Comparison of ENCODE assay signal across 15 cellular contexts in the genomic region with DNA sequence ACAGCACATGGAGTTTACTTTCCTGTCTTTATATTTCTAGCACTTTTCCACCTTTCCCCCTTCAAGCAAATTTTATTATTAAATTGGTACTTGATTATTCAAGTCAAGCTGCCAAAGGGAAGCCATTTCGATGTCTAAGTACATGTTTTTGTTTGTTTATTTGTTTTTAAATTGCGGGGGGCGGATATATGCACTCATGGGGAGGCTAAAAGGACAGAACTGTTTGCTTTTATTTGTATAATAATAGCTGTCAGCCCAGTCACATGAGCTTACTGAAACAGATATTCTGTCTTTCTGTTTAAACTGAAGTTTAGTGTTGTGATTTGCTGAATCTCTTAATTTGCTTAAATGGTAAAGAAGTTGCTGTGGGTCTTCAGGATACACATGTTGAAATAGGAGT.
"Had no signal": no experiment of that assay in that cellular context is flagged by ENCODE, and none has a peak within 500 bp of the region (broad histone marks: within the 10 kb centered on the region; RNA-seq: fewer than 3 reads in every experiment).

No MANE protein-coding gene starts in this region.

- H3K27ac Mint-ChIP-seq: activated CD4-positive, alpha-beta memory T cell treated with anti-CD3 and anti-CD28 coated beads, Interleukin-2, amount 10 ng/mL, durations not matched to agents 7 days and 5 days; natural killer cell treated with Interleukin-12 subunit alpha and Interleukin-12 subunit beta and Interleukin-15 and Interleukin-18, amount 100 ng/mL, for 72 hours had no signal

- H3K4me3 ChIP-seq: left ventricle myocardium inferior, psoas muscle, right lobe of liver, upper lobe of left lung had no signal

- H3K27ac ChIP-seq: foreskin keratinocyte, left ventricle myocardium inferior, psoas muscle, right lobe of liver had no signal

- H3K4me1 Mint-ChIP-seq: memory B cell had no signal

- H3K9me3 ChIP-seq: left ventricle myocardium inferior, psoas muscle, right lobe of liver, upper lobe of left lung had no signal

- H3K27me3 ChIP-seq: foreskin keratinocyte, right lobe of liver, upper lobe of left lung had no signal

- H3K27me3 Mint-ChIP-seq: activated CD4-positive, alpha-beta memory T cell treated with anti-CD3 and anti-CD28 coated beads, Interleukin-2, amount 10 ng/mL, durations not matched to agents 7 days and 5 days; activated CD4-positive, alpha-beta T cell treated with anti-CD3 and anti-CD28 coated beads for 36 hours; memory B cell; natural killer cell treated with Interleukin-12 subunit alpha and Interleukin-12 subunit beta and Interleukin-15 and Interleukin-18, amount 100 ng/mL, for 72 hours had no signal

- DNase-seq: activated CD4-positive, alpha-beta memory T cell treated with anti-CD3 and anti-CD28 coated beads, Interleukin-2, amount 10 ng/mL, durations not matched to agents 7 days and 5 days; activated CD4-positive, alpha-beta T cell treated with anti-CD3 and anti-CD28 coated beads for 36 hours; activated naive CD4-positive, alpha-beta T cell treated with Interleukin-2 at 50 U/mL for 16 hours; head of caudate nucleus; islet precursor cell; left ventricle myocardium inferior; occipital lobe; psoas muscle; right lobe of liver; substantia nigra; T1000 had no signal

- H3K9me3 Mint-ChIP-seq: activated CD4-positive, alpha-beta memory T cell treated with anti-CD3 and anti-CD28 coated beads, Interleukin-2, amount 10 ng/mL, durations not matched to agents 7 days and 5 days; memory B cell; natural killer cell treated with Interleukin-12 subunit alpha and Interleukin-12 subunit beta and Interleukin-15 and Interleukin-18, amount 100 ng/mL, for 72 hours had no signal

- H3K4me3 Mint-ChIP-seq: activated CD4-positive, alpha-beta memory T cell treated with anti-CD3 and anti-CD28 coated beads, Interleukin-2, amount 10 ng/mL, durations not matched to agents 7 days and 5 days; activated CD4-positive, alpha-beta T cell treated with anti-CD3 and anti-CD28 coated beads for 36 hours; memory B cell; natural killer cell treated with Interleukin-12 subunit alpha and Interleukin-12 subunit beta and Interleukin-15 and Interleukin-18, amount 100 ng/mL, for 72 hours had no signal

- H3K4me1 ChIP-seq: psoas muscle, right lobe of liver had no signal

- ATAC-seq: activated CD4-positive, alpha-beta T cell treated with anti-CD3 and anti-CD28 coated beads for 36 hours; foreskin keratinocyte; natural killer cell treated with Interleukin-12 subunit alpha and Interleukin-12 subunit beta and Interleukin-15 and Interleukin-18, amount 100 ng/mL, for 72 hours; psoas muscle; right lobe of liver had no signal
